ENCODE assay signal across 13 cellular contexts in genomic region chr9:77453857-77454647, GRCh38.
DNase-seq lines count a peak whose midpoint lies in the region; ATAC-seq and TF ChIP-seq lines count a peak whose summit lies in the region.
"Had no signal": no experiment of that assay in that cellular context is flagged by ENCODE, and none has a peak within 500 bp of the region (broad histone marks: within the 10 kb centered on the region; RNA-seq: fewer than 3 reads in every experiment).

No MANE protein-coding gene starts in this region.

- H3K4me3 ChIP-seq in adrenal gland = no peak overlapping the region
- H3K4me3 ChIP-seq: upper lobe of left lung had no signal

- H3K27me3 Mint-ChIP-seq in activated naive CD8-positive, alpha-beta T cell = peaks cover 3% of the 10 kb centered on the region
- H3K27me3 Mint-ChIP-seq in activated naive CD8-positive, alpha-beta T cell treated with anti-CD3 and anti-CD28 coated beads, Interleukin-2, amount 50 U/mL, for 24 hours = peaks cover 7% of the 10 kb centered on the region
- H3K27me3 Mint-ChIP-seq in central memory CD8-positive, alpha-beta T cell = peaks cover 48% of the 10 kb centered on the region

- no peak for TF ChIP-seq POLR2A in adrenal gland (IDR thresholded peaks at IDR 0.05)

- whole genome bisulfite sequencing in adrenal gland, 4 donors = 71 to 84% (median 78%) methylated on average over 13 of the region's 13 CpGs

- H3K36me3 Mint-ChIP-seq in activated naive CD8-positive, alpha-beta T cell = no peaks in the 10 kb centered on the region
- no peaks in the 10 kb centered on the region for H3K36me3 Mint-ChIP-seq in activated naive CD8-positive, alpha-beta T cell treated with anti-CD3 and anti-CD28 coated beads, Interleukin-2, amount 50 U/mL, for 24 hours (ENCODE audit: low read depth)
- no peaks in the 10 kb centered on the region for H3K36me3 Mint-ChIP-seq in central memory CD8-positive, alpha-beta T cell (ENCODE audit: insufficient read depth)

- H3K27me3 ChIP-seq in adrenal gland = no peaks in the 10 kb centered on the region
- H3K27me3 ChIP-seq: upper lobe of left lung had no signal

- H3K9me3 Mint-ChIP-seq in activated naive CD8-positive, alpha-beta T cell (ENCODE audit: low read depth) = no peaks in the 10 kb centered on the region
- no peaks in the 10 kb centered on the region for H3K9me3 Mint-ChIP-seq in activated naive CD8-positive, alpha-beta T cell treated with anti-CD3 and anti-CD28 coated beads, Interleukin-2, amount 50 U/mL, for 24 hours
- no peaks in the 10 kb centered on the region for H3K9me3 Mint-ChIP-seq in central memory CD8-positive, alpha-beta T cell

- peaks cover 14% of the 10 kb centered on the region for H3K4me1 Mint-ChIP-seq in activated naive CD8-positive, alpha-beta T cell (ENCODE audit: low read depth)
- peaks cover 14% of the 10 kb centered on the region for H3K4me1 Mint-ChIP-seq in activated naive CD8-positive, alpha-beta T cell treated with anti-CD3 and anti-CD28 coated beads, Interleukin-2, amount 50 U/mL, for 24 hours
- H3K4me1 Mint-ChIP-seq in central memory CD8-positive, alpha-beta T cell = peaks cover 18% of the 10 kb centered on the region

- no peak for ATAC-seq in activated naive CD8-positive, alpha-beta T cell treated with anti-CD3 and anti-CD28 coated beads, Interleukin-2, amount 50 U/mL, for 24 hours
- no peak for ATAC-seq in central memory CD8-positive, alpha-beta T cell (replicated peaks; ENCODE audit: extremely low read depth, poor library complexity, severe bottlenecking)
- ATAC-seq: esophagus mucosa had no signal

- no peak for TF ChIP-seq CTCF in adrenal gland (IDR thresholded peaks at IDR 0.05)

- intact Hi-C loops in adrenal gland (cut with DNase I) = loop anchor here (10.0 kb wide), 2 partner anchors 191 to 581 kb away; partner anchors contain the start of genes GNA14 (in 1 of the 2) and GNAQ (in 1 of the 2)

- H3K4me1 ChIP-seq in adrenal gland (replicated peaks in 1 of 2) = no peaks in the 10 kb centered on the region

- H3K36me3 ChIP-seq in adrenal gland (replicated peaks in 1 of 2) = no peaks in the 10 kb centered on the region
- H3K36me3 ChIP-seq: upper lobe of left lung had no signal

- no peak overlapping the region for H3K27ac Mint-ChIP-seq in activated naive CD8-positive, alpha-beta T cell
- H3K27ac Mint-ChIP-seq in activated naive CD8-positive, alpha-beta T cell treated with anti-CD3 and anti-CD28 coated beads, Interleukin-2, amount 50 U/mL, for 24 hours = no peak overlapping the region
- no peak overlapping the region for H3K27ac Mint-ChIP-seq in central memory CD8-positive, alpha-beta T cell (ENCODE audit: low read depth)

- H3K27ac ChIP-seq in adrenal gland = no peak overlapping the region
- H3K27ac ChIP-seq: upper lobe of left lung had no signal

- no peak for DNase-seq in activated naive CD8-positive, alpha-beta T cell treated with anti-CD3 and anti-CD28 coated beads, Interleukin-2, amount 50 U/mL, for 24 hours
- DNase-seq in RPMI8226 = peak; percentile 13
- no peak for DNase-seq in central memory CD8-positive, alpha-beta T cell (ENCODE audit: low spot score in 2 of 2)
- no peak for DNase-seq in NCI-H187 treated with DMSO at 0.1 percent for 48 hours (lab: John Stamatoyannopoulos, UW)
- DNase-seq in HK-2 (ENCODE audit: unreplicated experiment) = no peak
- no peak for DNase-seq in adrenal gland
- no peak for DNase-seq in COLO829 (ENCODE audit: low spot score)
- DNase-seq: H7, mesendoderm, NCI-H345, upper lobe of left lung had no signal

- H3K4me3 Mint-ChIP-seq in activated naive CD8-positive, alpha-beta T cell = peak overlapping the region; percentile 80
- no peak overlapping the region for H3K4me3 Mint-ChIP-seq in activated naive CD8-positive, alpha-beta T cell treated with anti-CD3 and anti-CD28 coated beads, Interleukin-2, amount 50 U/mL, for 24 hours
- peak overlapping the region; percentile 45 for H3K4me3 Mint-ChIP-seq in central memory CD8-positive, alpha-beta T cell

- H3K9me3 ChIP-seq in adrenal gland (replicated peaks in 1 of 3) = no peaks in the 10 kb centered on the region
- H3K9me3 ChIP-seq: upper lobe of left lung had no signal
